ENCODE assay signal across 31 cellular contexts in genomic region chr2:184556639-184557038, GRCh38. TPM values are rescaled to one million over a fixed set of nuclear protein-coding genes. Genes with fewer than 3 reads are reported as not detected.
DNase-seq lines count a peak whose midpoint lies in the region; ATAC-seq and TF ChIP-seq lines count a peak whose summit lies in the region.
"Had no signal": no experiment of that assay in that cellular context is flagged by ENCODE, and none has a peak within 500 bp of the region (broad histone marks: within the 10 kb centered on the region; RNA-seq: fewer than 3 reads in every experiment).

No MANE protein-coding gene starts in this region.

- no peaks in the 10 kb centered on the region for H3K9me3 ChIP-seq in SK-N-SH
- H3K9me3 ChIP-seq: A549, BE2C, BLaER1, Caco-2 had no signal

- no peak overlapping the region; a peak in 1 of 4 replicates for H3K27ac ChIP-seq in SK-N-SH (ENCODE audit: low read depth in 2 of 2, low read length in 1 of 2)
- H3K27ac ChIP-seq: 22Rv1; A549; BLaER1; BLaER1 treated with 17β-estradiol and CSF1 and Interleukin-3, amounts not matched to agents 10 nM and 100 nM; C4-2B had no signal

- no peak for TF ChIP-seq CTCF in SK-N-SH (IDR thresholded peaks at IDR 0.05)

- H4K20me1 ChIP-seq in SK-N-SH (ENCODE audit: insufficient read depth), result no peaks in the 10 kb centered on the region
- H4K20me1 ChIP-seq: BLaER1; BLaER1 treated with 17β-estradiol and CSF1 and Interleukin-3, amounts not matched to agents 10 nM and 100 nM had no signal

- no peak; a peak in 1 of 4 replicates for TF ChIP-seq EP300 in SK-N-SH (IDR thresholded peaks at IDR 0.05; ENCODE audit: borderline replicate concordance in 1 of 2, low read depth in 1 of 2, low read length in 1 of 2)

- H3K4me1 ChIP-seq in SK-N-SH (ENCODE audit: control insufficient read depth in 1 of 2, insufficient read depth in 2 of 2, low read depth in 1 of 2, low read length in 1 of 2), result no peaks in the 10 kb centered on the region; a peak in 1 of 4 replicates
- H3K4me1 ChIP-seq: A549, BE2C, BLaER1, Caco-2 had no signal

- no peak overlapping the region for H3K4me2 ChIP-seq in SK-N-SH
- H3K4me2 ChIP-seq: A549; BLaER1; BLaER1 treated with 17β-estradiol and CSF1 and Interleukin-3, amounts not matched to agents 10 nM and 100 nM had no signal

- H3K9ac ChIP-seq in SK-N-SH, result no peak overlapping the region
- H3K9ac ChIP-seq: BLaER1; BLaER1 treated with 17β-estradiol and CSF1 and Interleukin-3, amounts not matched to agents 10 nM and 100 nM had no signal

- H3K79me2 ChIP-seq in SK-N-SH (ENCODE audit: insufficient read depth), result no peaks in the 10 kb centered on the region

- no peaks in the 10 kb centered on the region for H3K27me3 ChIP-seq in SK-N-SH (ENCODE audit: insufficient read depth)
- H3K27me3 ChIP-seq: BE2C; BLaER1; BLaER1 treated with 17β-estradiol and CSF1 and Interleukin-3, amounts not matched to agents 10 nM and 100 nM had no signal

- no peak overlapping the region for H3K4me3 ChIP-seq in SK-N-SH (ENCODE audit: low read depth in 2 of 2, low read length in 1 of 2)
- H3K4me3 ChIP-seq: A549; BLaER1; BLaER1 treated with 17β-estradiol and CSF1 and Interleukin-3, amounts not matched to agents 10 nM and 100 nM had no signal

- no peak overlapping the region for H2AFZ ChIP-seq in SK-N-SH (ENCODE audit: low read depth)

- WGBS in SK-N-SH (ENCODE audit: low lambda C conversion rate), result 0% methylated on average over 1 of the region's 1 CpG

- TF ChIP-seq RAD21 in SK-N-SH (IDR thresholded peaks at IDR 0.05; ENCODE audit: low read length), result no peak

- no peaks in the 10 kb centered on the region for H3K36me3 ChIP-seq in SK-N-SH (replicated peaks in 1 of 2; ENCODE audit: control insufficient read depth in 1 of 2, insufficient read depth in 2 of 2, low read length in 1 of 2)
- H3K36me3 ChIP-seq: BE2C; BLaER1; BLaER1 treated with 17β-estradiol and CSF1 and Interleukin-3, amounts not matched to agents 10 nM and 100 nM had no signal

- ATAC-seq in SK-N-SH treated with all-trans-retinoic acid at 6 μM for 48 hours (no peak), GM21526 (IDR thresholded peaks at IDR 0.05; ENCODE audit: low FRiP score, unreplicated experiment) (no peak), GM18861 (IDR thresholded peaks at IDR 0.05; ENCODE audit: unreplicated experiment) (no peak), HG03565 (IDR thresholded peaks at IDR 0.05; ENCODE audit: unreplicated experiment) (no peak)
- ATAC-seq: A549; CD8-positive, alpha-beta T cell had no signal

- CTCF ChIA-PET in SK-N-SH (lab: Yijun Ruan, JAX), result no interaction called here

- H3K9me2 ChIP-seq in SK-N-SH, result no peaks in the 10 kb centered on the region

- POLR2A ChIA-PET in SK-N-SH (lab: Yijun Ruan, JAX), result no interaction called here

- no peaks in the 10 kb centered on the region for H3F3A ChIP-seq in SK-N-SH (replicated peaks; ENCODE audit: insufficient read depth)

- DNase-seq in SK-N-DZ (ENCODE audit: low spot score), result peak; percentile 44
- DNase-seq in SK-N-SH, result no peak
- DNase-seq: 8988T; ACHN; AML-193; BE2C; C1 segment of cervical spinal cord; Caco-2; Calu3; CD4-positive, alpha-beta memory T cell; CD4-positive, alpha-beta T cell; CD4-positive, CD25-positive, alpha-beta regulatory T cell; CD8-positive, alpha-beta memory T cell; CD8-positive, alpha-beta T cell; COR-L47; DMS 273 treated with DMSO at 0.1 percent for 48 hours; DMS153; DMS53; DMS79; DMS79 treated with DMSO at 0.1 percent for 48 hours; DND-41; EL had no signal

TF ChIP-seq in SK-N-SH, 30 proteins besides CTCF, POLR2A, EP300 and RAD21:
- TF ChIP-seq TEAD4 (IDR thresholded peaks at IDR 0.05; ENCODE audit: borderline replicate concordance, insufficient read depth) (no peak), RCOR1 (IDR thresholded peaks at IDR 0.05; ENCODE audit: low read length) (no peak), GATA2 (CRISPR knock-in tag; IDR thresholded peaks at IDR 0.05) (peak; percentile 51), NFIC (IDR thresholded peaks at IDR 0.05; ENCODE audit: borderline replicate concordance) (no peak), RXRA (IDR thresholded peaks at IDR 0.05; ENCODE audit: borderline replicate concordance, low read depth) (no peak), JUND (IDR thresholded peaks at IDR 0.05) (no peak), USF1 (IDR thresholded peaks at IDR 0.05; ENCODE audit: borderline replicate concordance, low read depth) (no peak), POLR2AphosphoS5 (IDR thresholded peaks at IDR 0.05; ENCODE audit: low read depth, low read length) (no peak)

TF ChIP-seq in SK-N-SH treated with all-trans-retinoic acid at 6 μM for 48 hours, 23 proteins besides CTCF, POLR2A, EP300 and RAD21:
- TF ChIP-seq TCF4 (CRISPR knock-in tag; IDR thresholded peaks at IDR 0.05; ENCODE audit: borderline replicate concordance) (peak; percentile 52; the same call in 1 of the 2 replicates), ZC3H10 (CRISPR knock-in tag; IDR thresholded peaks at IDR 0.05) (peak; percentile 31; the same call in 1 of the 2 replicates), ISL1 (CRISPR knock-in tag; IDR thresholded peaks at IDR 0.05) (peak; percentile 96), BACH2 (CRISPR knock-in tag; IDR thresholded peaks at IDR 0.05; ENCODE audit: borderline replicate concordance) (no peak), SNAI2 (CRISPR knock-in tag; IDR thresholded peaks at IDR 0.05) (peak; percentile 92)

RNA-seq across cellular contexts. Expression of gene ZNF804A, which starts 41.7 kb away (rescaled TPM):
- polyA plus RNA-seq in SK-N-DZ (2014; cell fraction: cytosol; rRNA removed), result 12.4 and 13.0 TPM in 2 replicates
- polyA plus RNA-seq in SK-N-DZ (2014; cell fraction: nucleus; rRNA removed), result 6.5 and 8.1 TPM in 2 replicates
- 0.02 TPM in 2 replicates for polyA plus RNA-seq in SK-N-SH (2012; rRNA removed)
- 0.01 and 0.03 TPM in 2 replicates for polyA plus RNA-seq in SK-N-SH (2012; cell fraction: cytosol; rRNA removed)
- polyA plus RNA-seq in SK-N-SH (2012; cell fraction: nucleus; rRNA removed), result 0.02 TPM in 1 of 2 replicates, not detected in the other
- polyA plus RNA-seq: A549; CD4-positive, CD25-positive, alpha-beta regulatory T cell; CD8-positive, alpha-beta memory T cell had no signal
